Comparison of ENCODE assay signal across 2 cellular contexts in the genomic region with DNA sequence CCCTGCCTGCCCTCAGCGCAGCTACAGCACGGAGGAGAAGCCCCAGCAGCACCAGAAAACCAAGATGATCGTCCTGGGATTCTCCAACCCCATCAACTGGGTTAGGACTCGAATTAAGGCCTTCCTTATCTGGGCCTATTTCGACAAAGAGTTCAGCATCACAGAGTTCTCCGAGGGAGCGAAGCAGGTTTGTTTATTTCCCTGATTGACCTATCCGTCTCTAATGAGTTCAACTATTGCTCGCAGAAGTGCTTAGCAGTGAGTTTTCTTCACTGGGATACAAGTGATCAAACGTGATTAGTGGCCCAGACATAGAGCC.
TF ChIP-seq lines count a peak whose summit lies in the region.

No MANE protein-coding gene starts in this region.

TF ChIP-seq in SK-N-SH, 30 proteins besides CTCF, POLR2A, EP300 and RAD21 (continued from another document):
- no peak for TF ChIP-seq ELF1 (IDR thresholded peaks at IDR 0.05)
- no peak for TF ChIP-seq GABPA (IDR thresholded peaks at IDR 0.05; ENCODE audit: low read depth)
- TF ChIP-seq USF1 (IDR thresholded peaks at IDR 0.05; ENCODE audit: borderline replicate concordance, low read depth) = no peak
- TF ChIP-seq POLR2AphosphoS5 (IDR thresholded peaks at IDR 0.05; ENCODE audit: low read depth, low read length) = no peak
- no peak for TF ChIP-seq TAF1 (IDR thresholded peaks at IDR 0.05; ENCODE audit: borderline replicate concordance, low read depth, low read length)
- TF ChIP-seq, protein P1, sequence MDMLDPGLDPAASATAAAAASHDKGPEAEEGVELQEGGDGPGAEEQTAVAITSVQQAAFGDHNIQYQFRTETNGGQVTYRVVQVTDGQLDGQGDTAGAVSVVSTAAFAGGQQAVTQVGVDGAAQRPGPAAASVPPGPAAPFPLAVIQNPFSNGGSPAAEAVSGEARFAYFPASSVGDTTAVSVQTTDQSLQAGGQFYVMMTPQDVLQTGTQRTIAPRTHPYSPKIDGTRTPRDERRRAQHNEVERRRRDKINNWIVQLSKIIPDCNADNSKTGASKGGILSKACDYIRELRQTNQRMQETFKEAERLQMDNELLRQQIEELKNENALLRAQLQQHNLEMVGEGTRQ (IDR thresholded peaks at IDR 0.05; ENCODE audit: borderline replicate concordance, low read depth, low read length) = no peak

TF ChIP-seq in SK-N-SH treated with all-trans-retinoic acid at 6 μM for 48 hours, 23 proteins besides CTCF, POLR2A, EP300 and RAD21 (continued from another document):
- TF ChIP-seq PATZ1 (CRISPR knock-in tag; IDR thresholded peaks at IDR 0.05; ENCODE audit: borderline replicate concordance) (no peak), ZNF565 (CRISPR knock-in tag; conservative IDR thresholded peaks at IDR 0.05; ENCODE audit: low read depth) (no peak), ZNF8 (CRISPR knock-in tag; IDR thresholded peaks at IDR 0.05) (no peak), ISL1 (CRISPR knock-in tag; IDR thresholded peaks at IDR 0.05) (no peak), ZFP3 (CRISPR knock-in tag; IDR thresholded peaks at IDR 0.05) (no peak), SNAI2 (CRISPR knock-in tag; IDR thresholded peaks at IDR 0.05) (no peak), PPARA (CRISPR knock-in tag; IDR thresholded peaks at IDR 0.05; ENCODE audit: borderline replicate concordance) (no peak), TCF4 (CRISPR knock-in tag; IDR thresholded peaks at IDR 0.05; ENCODE audit: borderline replicate concordance) (no peak), ZC3H10 (CRISPR knock-in tag; IDR thresholded peaks at IDR 0.05) (no peak)
- TF ChIP-seq, protein P2, sequence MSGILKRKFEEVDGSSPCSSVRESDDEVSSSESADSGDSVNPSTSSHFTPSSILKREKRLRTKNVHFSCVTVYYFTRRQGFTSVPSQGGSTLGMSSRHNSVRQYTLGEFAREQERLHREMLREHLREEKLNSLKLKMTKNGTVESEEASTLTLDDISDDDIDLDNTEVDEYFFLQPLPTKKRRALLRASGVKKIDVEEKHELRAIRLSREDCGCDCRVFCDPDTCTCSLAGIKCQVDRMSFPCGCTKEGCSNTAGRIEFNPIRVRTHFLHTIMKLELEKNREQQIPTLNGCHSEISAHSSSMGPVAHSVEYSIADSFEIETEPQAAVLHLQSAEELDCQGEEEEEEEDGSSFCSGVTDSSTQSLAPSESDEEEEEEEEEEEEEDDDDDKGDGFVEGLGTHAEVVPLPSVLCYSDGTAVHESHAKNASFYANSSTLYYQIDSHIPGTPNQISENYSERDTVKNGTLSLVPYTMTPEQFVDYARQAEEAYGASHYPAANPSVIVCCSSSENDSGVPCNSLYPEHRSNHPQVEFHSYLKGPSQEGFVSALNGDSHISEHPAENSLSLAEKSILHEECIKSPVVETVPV (CRISPR knock-in tag; IDR thresholded peaks at IDR 0.05) = no peak
